1 cellular context compared by ENCODE assay signal in the genomic region with DNA sequence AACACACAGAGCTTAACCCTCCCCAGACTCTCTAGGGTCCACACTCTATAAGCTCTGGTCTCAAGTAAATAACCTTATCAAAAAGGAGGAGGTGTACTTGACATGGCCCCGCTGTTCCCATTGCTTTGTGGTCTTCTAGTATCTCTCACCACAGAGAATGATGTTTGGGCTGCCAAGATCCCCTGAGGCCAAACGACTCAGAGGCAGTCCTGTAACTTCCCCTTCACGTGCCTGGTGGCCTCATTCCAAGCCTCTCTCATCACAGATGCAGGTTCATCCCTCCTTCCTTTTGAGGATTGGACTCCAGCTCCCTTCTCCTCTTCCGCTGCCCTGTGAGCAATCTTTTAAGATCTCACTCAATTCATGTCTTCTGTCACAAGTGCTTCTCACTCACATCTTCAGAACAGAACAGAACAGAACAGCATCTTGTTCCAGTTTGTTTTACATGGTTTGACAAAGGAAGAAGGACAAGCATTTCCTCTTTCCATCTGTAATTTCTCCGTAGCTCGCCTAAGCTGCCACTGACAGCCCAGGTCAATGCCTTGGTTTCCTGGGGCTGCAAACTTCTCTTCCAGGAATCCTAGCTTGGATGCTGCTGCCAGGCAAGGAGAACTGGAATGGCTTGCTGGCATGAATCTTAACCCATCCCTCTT.
TF ChIP-seq lines count a peak whose summit lies in the region.

No MANE protein-coding gene starts in this region.

TF ChIP-seq in H1, 55 proteins besides CTCF, POLR2A, EP300 and RAD21:
- TF ChIP-seq SAP30 (IDR thresholded peaks at IDR 0.05; ENCODE audit: insufficient read depth, insufficient replicate concordance, low read length) (no peak), SP1 (IDR thresholded peaks at IDR 0.05; ENCODE audit: low read depth, low read length) (no peak), SIN3A (conservative IDR thresholded peaks at IDR 0.05 in 1 of 2, IDR thresholded peaks at IDR 0.05 in 1 of 2; ENCODE audit: low read depth in 1 of 2, low read length in 2 of 2) (no peak), PHF8 (conservative IDR thresholded peaks at IDR 0.05; ENCODE audit: low read depth, low read length) (no peak), TAF7 (optimal IDR thresholded peaks at IDR 0.05; ENCODE audit: borderline replicate concordance, low read depth, low read length) (no peak), YY1 (IDR thresholded peaks at IDR 0.05; ENCODE audit: low read depth, low read length) (no peak), TCF12 (IDR thresholded peaks at IDR 0.05; ENCODE audit: low read depth, low read length) (no peak), SRF (IDR thresholded peaks at IDR 0.05; ENCODE audit: low read depth, low read length) (no peak), GTF2F1 (IDR thresholded peaks at IDR 0.05; ENCODE audit: borderline replicate concordance, low read depth, low read length) (no peak), JUN (IDR thresholded peaks at IDR 0.05; ENCODE audit: low read depth, low read length) (no peak), CHD1 (IDR thresholded peaks at IDR 0.05; ENCODE audit: low read depth, low read length) (no peak), SIRT6 (IDR thresholded peaks at IDR 0.05; ENCODE audit: low read length) (no peak), SUZ12 (IDR thresholded peaks at IDR 0.05; ENCODE audit: low read length) (no peak), BACH1 (IDR thresholded peaks at IDR 0.05; ENCODE audit: low read length) (no peak), CTBP2 (IDR thresholded peaks at IDR 0.05; ENCODE audit: borderline replicate concordance, insufficient read depth, insufficient read length, low read length) (no peak), EZH2 (IDR thresholded peaks at IDR 0.05; ENCODE audit: low read depth, low read length, severe bottlenecking) (no peak), BRCA1 (IDR thresholded peaks at IDR 0.05; ENCODE audit: low read depth, low read length) (no peak), KDM1A (IDR thresholded peaks at IDR 0.05; ENCODE audit: borderline replicate concordance, low read length) (no peak), FOSL1 (IDR thresholded peaks at IDR 0.05; ENCODE audit: insufficient read depth, low read depth, low read length) (no peak), POU5F1 (IDR thresholded peaks at IDR 0.05; ENCODE audit: low read depth, low read length) (no peak)
